ENCODE assay signal across 8 cellular contexts in genomic region chr20:49724637-49725606, GRCh38. TPM values are rescaled to one million over a fixed set of nuclear protein-coding genes. Genes with fewer than 3 reads are reported as not detected.
DNase-seq lines count a peak whose midpoint lies in the region; ATAC-seq lines count a peak whose summit lies in the region.

No MANE protein-coding gene starts in this region.

- H3K36me3 Mint-ChIP-seq in effector memory CD8-positive, alpha-beta T cell (ENCODE audit: insufficient read depth): no peaks in the 10 kb centered on the region

- no peaks in the 10 kb centered on the region for H3K36me3 ChIP-seq in mesendoderm (ENCODE audit: control insufficient read depth, insufficient read depth, low read length)

- no peak overlapping the region for H3K23ac ChIP-seq in mesendoderm (ENCODE audit: low read length)

- no peaks in the 10 kb centered on the region for H3K79me1 ChIP-seq in mesendoderm (ENCODE audit: low read length)

- H3K4me3 Mint-ChIP-seq in effector memory CD8-positive, alpha-beta T cell: peak overlapping the region in 1 of 2 donors; percentile 31

- no peak overlapping the region for H4K8ac ChIP-seq in mesendoderm (ENCODE audit: low read depth, low read length)

- peak overlapping the region; percentile 44 to 78 for H3K27ac Mint-ChIP-seq in effector memory CD8-positive, alpha-beta T cell

- peaks cover 7 to 10% of the 10 kb centered on the region in 2 donors for H3K4me1 Mint-ChIP-seq in effector memory CD8-positive, alpha-beta T cell (ENCODE audit: low read depth in 2 of 2)

- H2BK120ac ChIP-seq in mesendoderm (ENCODE audit: low read depth, low read length): peak overlapping the region; percentile 89

- H2BK5ac ChIP-seq in mesendoderm (ENCODE audit: low read length): no peak overlapping the region

- no peak overlapping the region for H2AK5ac ChIP-seq in mesendoderm (ENCODE audit: low read length)

- no peaks in the 10 kb centered on the region for H3K27me3 ChIP-seq in mesendoderm (ENCODE audit: insufficient read depth, low read length, poor library complexity)

- ATAC-seq in effector memory CD8-positive, alpha-beta T cell (replicated peaks): peak; percentile 44
- ATAC-seq in GM18520 (IDR thresholded peaks at IDR 0.05; ENCODE audit: unreplicated experiment): no peak
- ATAC-seq in HG02642 (IDR thresholded peaks at IDR 0.05; ENCODE audit: poor library complexity, unreplicated experiment): no peak

- no peak overlapping the region for H3K18ac ChIP-seq in mesendoderm (ENCODE audit: low read length)

- no peak overlapping the region for H4K5ac ChIP-seq in mesendoderm (ENCODE audit: low read length)

- no peaks in the 10 kb centered on the region for H3K4me1 ChIP-seq in mesendoderm (ENCODE audit: control insufficient read depth, low read depth, low read length)

- no CpG with 5 or more reads among the region's 11 CpGs for WGBS in mesendoderm (ENCODE audit: extremely low coverage, insufficient coverage, low lambda C conversion rate)

- no peak overlapping the region for H2BK15ac ChIP-seq in mesendoderm (replicated peaks; ENCODE audit: low read depth)

- H3K9ac ChIP-seq in mesendoderm (ENCODE audit: low read length): no peak overlapping the region

- H3K4me2 ChIP-seq in mesendoderm (ENCODE audit: low read length): no peak overlapping the region

- H3K9me3 Mint-ChIP-seq in effector memory CD8-positive, alpha-beta T cell: no peaks in the 10 kb centered on the region

- no peaks in the 10 kb centered on the region for H3K27me3 Mint-ChIP-seq in effector memory CD8-positive, alpha-beta T cell

- H3K79me2 ChIP-seq in mesendoderm (ENCODE audit: control insufficient read depth, insufficient read depth, low read length): no peaks in the 10 kb centered on the region

- H3K4ac ChIP-seq in mesendoderm (ENCODE audit: low read depth, low read length): no peak overlapping the region

- DNase-seq in AML-193 (lab: John Stamatoyannopoulos, UW) (peak; percentile 54 to 67), MV-4-11 (lab: John Stamatoyannopoulos, UW) (peak; percentile 78), mesendoderm (peak; percentile 45), SW 1271 (lab: John Stamatoyannopoulos, UW) (no peak), middle frontal gyrus (ENCODE audit: extremely low spot score, low spot score) (no peak)
- no peak for DNase-seq in effector memory CD8-positive, alpha-beta T cell

- no peak overlapping the region for H3K56ac ChIP-seq in mesendoderm (ENCODE audit: low read length)

- H3K27ac ChIP-seq in mesendoderm (ENCODE audit: low read depth, low read length): no peak overlapping the region

- H3K4me3 ChIP-seq in mesendoderm (ENCODE audit: low read length): no peak overlapping the region

RNA-seq across cellular contexts. Expression of gene B4GALT5, which starts 11.2 kb away (rescaled TPM):
- 59.6 TPM for polyA plus RNA-seq in mesendoderm (2013, experiment 1 of 2)
- polyA plus RNA-seq in mesendoderm (2013, experiment 2 of 2): 60.6 TPM

Comparison
In these comparisons a context has a peak if more than half of its experiments do, and no peak if none do; other contexts are left out.
1. DNase-seq: peak in AML-193 (2 of 2), MV-4-11 (single experiment) and mesendoderm (single experiment); none in effector memory CD8-positive, alpha-beta T cell (0 of 3), SW 1271 (0 of 2) and middle frontal gyrus (single experiment).